In the genomic region with DNA sequence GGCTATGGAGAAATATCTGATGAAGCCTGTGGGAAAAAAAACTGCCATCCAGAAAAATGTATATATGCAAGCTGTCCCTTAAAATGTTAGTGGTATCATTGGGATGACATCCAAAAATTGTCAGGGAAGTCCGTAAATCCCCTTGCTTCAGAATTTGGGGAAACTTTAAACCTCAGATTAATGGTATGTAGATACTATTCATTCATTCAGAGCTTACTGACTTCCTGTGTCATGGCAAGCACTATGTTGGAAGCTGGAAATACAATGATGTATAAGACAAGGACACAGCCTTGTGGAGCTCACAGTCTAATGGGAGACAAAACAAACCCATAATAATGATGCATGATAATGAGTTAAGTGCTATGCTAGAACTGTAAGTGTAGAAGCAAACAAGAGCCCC, we compare ENCODE assay signal across 23 cellular contexts. TPM values are rescaled to one million over a fixed set of nuclear protein-coding genes. Genes with fewer than 3 reads are reported as not detected.
DNase-seq lines count a peak whose midpoint lies in the region; ATAC-seq and TF ChIP-seq lines count a peak whose summit lies in the region.
"Had no signal": no experiment of that assay in that cellular context is flagged by ENCODE, and none has a peak within 500 bp of the region (broad histone marks: within the 10 kb centered on the region; RNA-seq: fewer than 3 reads in every experiment).

No MANE protein-coding gene starts in this region.

- H3K4me3 Mint-ChIP-seq in nephron, result no peak overlapping the region
- H3K4me3 Mint-ChIP-seq in activated T-cell treated with anti-CD3 and anti-CD28 coated beads, Interleukin-2, amount 50 U/mL, for 24 hours, result no peak overlapping the region
- H3K4me3 Mint-ChIP-seq in activated naive CD8-positive, alpha-beta T cell treated with anti-CD3 and anti-CD28 coated beads for 36 hours, result no peak overlapping the region
- H3K4me3 Mint-ChIP-seq: CD14-positive monocyte; stimulated activated effector memory CD8-positive, alpha-beta T cell treated with anti-CD3 and anti-CD28 coated beads, Interleukin-12 subunit alpha, Interleukin-12 subunit beta, amount 100 ng/mL, for 72 hours had no signal

- H3K27me3 Mint-ChIP-seq in nephron (ENCODE audit: low read depth), result no peaks in the 10 kb centered on the region
- H3K27me3 Mint-ChIP-seq in activated T-cell treated with anti-CD3 and anti-CD28 coated beads, Interleukin-2, amount 50 U/mL, for 24 hours, result no peaks in the 10 kb centered on the region
- no peaks in the 10 kb centered on the region for H3K27me3 Mint-ChIP-seq in activated naive CD8-positive, alpha-beta T cell treated with anti-CD3 and anti-CD28 coated beads for 36 hours

- H3K27me3 ChIP-seq in heart left ventricle (no peaks in the 10 kb centered on the region), esophagus squamous epithelium (no peaks in the 10 kb centered on the region), transverse colon (no peaks in the 10 kb centered on the region)
- H3K27me3 ChIP-seq: spleen had no signal

- WGBS in heart left ventricle, 4 donors, result 70 to 85% (median 78%) methylated on average over 1 of the region's 1 CpG
- WGBS in esophagus squamous epithelium, 2 donors, result 47 to 53% methylated on average over 1 of the region's 1 CpG
- 43 to 77% methylated on average over 1 of the region's 1 CpG for WGBS in transverse colon (ENCODE audit: low coverage in 1 of 2), 2 donors

- no peak for TF ChIP-seq EP300 in transverse colon (IDR thresholded peaks at IDR 0.05; ENCODE audit: low read depth)

- TF ChIP-seq CTCF in heart left ventricle (IDR thresholded peaks at IDR 0.05) (no peak), esophagus squamous epithelium (IDR thresholded peaks at IDR 0.05) (no peak), nephron (IDR thresholded peaks at IDR 0.05; ENCODE audit: unreplicated experiment in 3 of 3) (no peak), transverse colon (IDR thresholded peaks at IDR 0.05) (no peak), mucosa of descending colon (IDR thresholded peaks at IDR 0.05) (no peak)

- H3K4me1 Mint-ChIP-seq in nephron, result peaks cover 48% of the 10 kb centered on the region
- H3K4me1 Mint-ChIP-seq in activated T-cell treated with anti-CD3 and anti-CD28 coated beads, Interleukin-2, amount 50 U/mL, for 24 hours (ENCODE audit: low read depth), result no peaks in the 10 kb centered on the region
- H3K4me1 Mint-ChIP-seq in activated naive CD8-positive, alpha-beta T cell treated with anti-CD3 and anti-CD28 coated beads for 36 hours, result no peaks in the 10 kb centered on the region
- H3K4me1 Mint-ChIP-seq: stimulated activated effector memory CD8-positive, alpha-beta T cell treated with anti-CD3 and anti-CD28 coated beads, Interleukin-12 subunit alpha, Interleukin-12 subunit beta, amount 100 ng/mL, for 72 hours had no signal

- H3K36me3 ChIP-seq in heart left ventricle (peaks cover 0 to 33% (median 13%) of the 10 kb centered on the region in 9 donors), esophagus squamous epithelium (peaks cover 0 to 6% (median 0%) of the 10 kb centered on the region in 3 donors), transverse colon (peaks cover 0 to 7% (median 0%) of the 10 kb centered on the region in 4 donors), mucosa of descending colon (ENCODE audit: low read depth) (no peaks in the 10 kb centered on the region)

- DNase-seq in heart left ventricle (no peak), cardiac septum (ENCODE audit: low spot score) (no peak), esophagus squamous epithelium (lab: John Stamatoyannopoulos, UW) (no peak), transverse colon (no peak), mucosa of descending colon (no peak)
- DNase-seq in activated T-cell treated with anti-CD3 and anti-CD28 coated beads, Interleukin-2, amount 50 U/mL, for 24 hours, result no peak
- DNase-seq in activated naive CD8-positive, alpha-beta T cell treated with anti-CD3 and anti-CD28 coated beads for 36 hours, result no peak
- DNase-seq: activated CD4-positive, alpha-beta T cell treated with anti-CD3 and anti-CD28 coated beads for 48 hours; activated naive CD4-positive, alpha-beta T cell; dermis blood vessel endothelial cell; NCI-H1105; NCI-H748 treated with DMSO at 0.1 percent for 48 hours; spleen had no signal

- in situ Hi-C loops in transverse colon (cut with MboI; ENCODE audit: low pct_ligation_motif_present in 1 of 4, low pct_unique_long_range_greater_than_20kb in 1 of 4, low sequenced_read_pairs in 3 of 4), result loop anchor here in 3 of 4 donors (10.0 to 25.0 kb wide), 3 partner anchors 206 to 503 kb away; partner anchors contain the start of gene TEK (in 1 of the 3)

- H3K9me3 ChIP-seq in heart left ventricle, result no peaks in the 10 kb centered on the region
- no peaks in the 10 kb centered on the region for H3K9me3 ChIP-seq in esophagus squamous epithelium
- H3K9me3 ChIP-seq in transverse colon, result no peaks in the 10 kb centered on the region
- no peaks in the 10 kb centered on the region for H3K9me3 ChIP-seq in mucosa of descending colon
- H3K9me3 ChIP-seq: spleen had no signal

- peak overlapping the region in 2 of 3 experiments; percentile 34 to 79 for H3K27ac Mint-ChIP-seq in nephron
- H3K27ac Mint-ChIP-seq in activated T-cell treated with anti-CD3 and anti-CD28 coated beads, Interleukin-2, amount 50 U/mL, for 24 hours, result no peak overlapping the region
- H3K27ac Mint-ChIP-seq in activated naive CD8-positive, alpha-beta T cell treated with anti-CD3 and anti-CD28 coated beads for 36 hours, result no peak overlapping the region
- H3K27ac Mint-ChIP-seq: stimulated activated effector memory CD8-positive, alpha-beta T cell treated with anti-CD3 and anti-CD28 coated beads, Interleukin-12 subunit alpha, Interleukin-12 subunit beta, amount 100 ng/mL, for 72 hours had no signal

- TF ChIP-seq POLR2A in heart left ventricle (IDR thresholded peaks at IDR 0.05), result no peak
- no peak for TF ChIP-seq POLR2A in esophagus squamous epithelium (IDR thresholded peaks at IDR 0.05)
- TF ChIP-seq POLR2A in transverse colon (IDR thresholded peaks at IDR 0.05), result no peak

- peak overlapping the region in 8 of 12 donors; percentile 42 to 83 (median 60) for H3K27ac ChIP-seq in heart left ventricle
- peak overlapping the region; percentile 46 to 90 (median 82) for H3K27ac ChIP-seq in esophagus squamous epithelium
- peak overlapping the region; percentile 81 to 87 (median 83) for H3K27ac ChIP-seq in transverse colon
- H3K27ac ChIP-seq: KMS-11 had no signal

- no peaks in the 10 kb centered on the region for H3K9me3 Mint-ChIP-seq in nephron
- no peaks in the 10 kb centered on the region for H3K9me3 Mint-ChIP-seq in activated T-cell treated with anti-CD3 and anti-CD28 coated beads, Interleukin-2, amount 50 U/mL, for 24 hours
- no peaks in the 10 kb centered on the region for H3K9me3 Mint-ChIP-seq in activated naive CD8-positive, alpha-beta T cell treated with anti-CD3 and anti-CD28 coated beads for 36 hours
- H3K9me3 Mint-ChIP-seq: CD14-positive monocyte; stimulated activated effector memory CD8-positive, alpha-beta T cell treated with anti-CD3 and anti-CD28 coated beads, Interleukin-12 subunit alpha, Interleukin-12 subunit beta, amount 100 ng/mL, for 72 hours had no signal

- peaks cover 31% of the 10 kb centered on the region for H3K36me3 Mint-ChIP-seq in nephron (ENCODE audit: low read depth)
- peaks cover 26% of the 10 kb centered on the region for H3K36me3 Mint-ChIP-seq in activated T-cell treated with anti-CD3 and anti-CD28 coated beads, Interleukin-2, amount 50 U/mL, for 24 hours (ENCODE audit: low read depth)
- peaks cover 5% of the 10 kb centered on the region for H3K36me3 Mint-ChIP-seq in activated naive CD8-positive, alpha-beta T cell treated with anti-CD3 and anti-CD28 coated beads for 36 hours
- H3K36me3 Mint-ChIP-seq: stimulated activated effector memory CD8-positive, alpha-beta T cell treated with anti-CD3 and anti-CD28 coated beads, Interleukin-12 subunit alpha, Interleukin-12 subunit beta, amount 100 ng/mL, for 72 hours had no signal

- H3K4me3 ChIP-seq in heart left ventricle, result no peak overlapping the region
- H3K4me3 ChIP-seq in esophagus squamous epithelium, result no peak overlapping the region
- H3K4me3 ChIP-seq in transverse colon, result no peak overlapping the region
- H3K4me3 ChIP-seq in mucosa of descending colon, result no peak overlapping the region
- H3K4me3 ChIP-seq: spleen had no signal

- intact Hi-C loops in heart left ventricle (cut with DNase I) (loop anchor here in 1 of 10 donors (10.0 kb wide), 1 partner anchor 506 kb away; no protein-coding TSS in a partner anchor), cardiac septum (cut with DNase I) (no loop called here), esophagus squamous epithelium (cut with DNase I) (no loop called here), transverse colon (cut with DNase I; ENCODE audit: low total_unique reads) (loop anchor here (10.0 kb wide), 1 partner anchor 506 kb away; no protein-coding TSS in a partner anchor), mucosa of descending colon (cut with DNase I, micrococcal nuclease) (no loop called here)

- ATAC-seq in heart left ventricle (no peak), mucosa of descending colon (no peak)
- ATAC-seq: Panc1; stimulated activated effector memory CD8-positive, alpha-beta T cell treated with anti-CD3 and anti-CD28 coated beads, Interleukin-12 subunit alpha, Interleukin-12 subunit beta, amount 100 ng/mL, for 72 hours had no signal

- peaks cover 0 to 33% (median 14%) of the 10 kb centered on the region in 12 donors for H3K4me1 ChIP-seq in heart left ventricle
- H3K4me1 ChIP-seq in esophagus squamous epithelium, result peaks cover 12 to 49% (median 24%) of the 10 kb centered on the region in 3 donors
- H3K4me1 ChIP-seq in transverse colon, result peaks cover 12 to 43% (median 27%) of the 10 kb centered on the region in 4 donors
- H3K4me1 ChIP-seq in mucosa of descending colon (ENCODE audit: low read depth), result peaks cover 4% of the 10 kb centered on the region

RNA-seq across cellular contexts. Expression of gene MOB3B, which starts 10.9 kb away (rescaled TPM):
- total RNA-seq in heart left ventricle (1 to 10 TPM in 8 of 9 donors, under 1 TPM in 1; 0.54 to 2.8 (median 2.1) TPM), cardiac septum (0.51 TPM), esophagus squamous epithelium (1 to 10 TPM; 2.2 to 7.6 (median 5.2) TPM), transverse colon (10 to 100 TPM; 18.3 to 39.7 (median 29.1) TPM), mucosa of descending colon (10 to 100 TPM; 34.6 to 57.5 (median 41.7) TPM)
- under 1 TPM; 0.42 to 0.95 TPM for polyA plus RNA-seq in heart left ventricle
- 1 to 10 TPM; 1.3 TPM for total RNA-seq in activated naive CD8-positive, alpha-beta T cell treated with anti-CD3 and anti-CD28 coated beads for 36 hours

RNA-seq across cellular contexts. Expression of gene IFNK, which starts 16.4 kb away (rescaled TPM):
- total RNA-seq in heart left ventricle (not detected), cardiac septum (not detected), esophagus squamous epithelium (not detected), transverse colon (not detected), mucosa of descending colon (not detected)
- polyA plus RNA-seq in heart left ventricle, result not detected
- not detected for total RNA-seq in activated naive CD8-positive, alpha-beta T cell treated with anti-CD3 and anti-CD28 coated beads for 36 hours
- total RNA-seq: A172, dermis blood vessel endothelial cell, epithelial cell of proximal tubule, kidney epithelial cell, mononuclear cell, spleen, ureter had no signal
- polyA plus RNA-seq: CD14-positive monocyte, spleen had no signal

RNA-seq across cellular contexts. Expression of gene C9orf72, which starts 32.7 kb away (rescaled TPM):
- total RNA-seq in heart left ventricle (10 to 100 TPM in 8 of 9 donors, 1 to 10 TPM in 1; 9.6 to 27.2 (median 15.7) TPM), cardiac septum (11.4 TPM), esophagus squamous epithelium (10 to 100 TPM in 2 of 4 donors, 1 to 10 TPM in 2; 6.6 to 19.5 (median 8.6) TPM), transverse colon (10 to 100 TPM in 3 of 4 donors, 1 to 10 TPM in 1; 7.9 to 31.0 (median 15.0) TPM), mucosa of descending colon (10 to 100 TPM; 12.5 to 20.5 (median 14.6) TPM)
- polyA plus RNA-seq in heart left ventricle, result 1 to 10 TPM; 7.2 to 9.9 TPM
- total RNA-seq in activated naive CD8-positive, alpha-beta T cell treated with anti-CD3 and anti-CD28 coated beads for 36 hours, result 1 to 10 TPM; 7.7 to 9.4 TPM

Comparison
In these comparisons a context has a peak if more than half of its experiments do, and no peak if none do; other contexts are left out.
1. H3K27ac Mint-ChIP-seq: peak in nephron (2 of 3); none in activated T-cell treated with anti-CD3 and anti-CD28 coated beads, Interleukin-2, amount 50 U/mL, for 24 hours (single experiment) and activated naive CD8-positive, alpha-beta T cell treated with anti-CD3 and anti-CD28 coated beads for 36 hours (single experiment).
2. Peak in every context shown above with its lines, with median percentiles within 50 percentile points of each other: H3K27ac ChIP-seq.